In the genomic region with DNA sequence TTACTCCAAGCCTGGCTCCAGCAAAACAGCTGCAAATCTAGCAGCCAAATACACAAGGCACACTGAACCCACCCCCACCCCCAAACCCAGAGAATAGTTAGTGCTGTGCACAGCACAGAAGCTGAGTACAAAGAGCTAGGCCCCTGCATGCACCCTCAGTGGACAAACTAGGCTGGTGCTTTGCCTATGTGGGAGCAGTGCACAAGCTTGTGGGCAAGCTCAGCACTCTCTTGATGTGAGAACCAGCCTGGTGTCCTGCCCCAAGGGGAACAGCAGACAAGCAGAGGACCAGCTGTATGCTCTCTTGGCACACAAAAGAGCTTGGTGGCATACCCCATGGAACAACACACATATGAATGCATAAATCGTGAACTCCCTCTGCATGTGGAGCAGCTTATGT, we compare ENCODE assay signal across 24 cellular contexts.
"Had no signal": no experiment of that assay in that cellular context is flagged by ENCODE, and none has a peak within 500 bp of the region (broad histone marks: within the 10 kb centered on the region; RNA-seq: fewer than 3 reads in every experiment).

No MANE protein-coding gene starts in this region.

- H3K27ac ChIP-seq: neural progenitor cell, ovary, parathyroid adenoma, psoas muscle, right lobe of liver, sigmoid colon, stomach, suprapubic skin, testis, tibial artery, transverse colon, upper lobe of left lung, vagina had no signal

- H3K4me1 ChIP-seq: neural progenitor cell, parathyroid adenoma, psoas muscle, right lobe of liver, sigmoid colon, stomach, suprapubic skin, testis, tibial artery, transverse colon, upper lobe of left lung, vagina had no signal

- H3K27me3 ChIP-seq: neural progenitor cell, ovary, right lobe of liver, sigmoid colon, suprapubic skin, testis, tibial artery, transverse colon, upper lobe of left lung, vagina had no signal

- H3K79me2 ChIP-seq: parathyroid adenoma had no signal

- H3K36me3 ChIP-seq: neural progenitor cell, ovary, right lobe of liver, sigmoid colon, stomach, suprapubic skin, tibial artery, transverse colon, upper lobe of left lung, vagina had no signal

- H3K4me3 ChIP-seq: neural progenitor cell, ovary, psoas muscle, right lobe of liver, sigmoid colon, stomach, suprapubic skin, testis, tibial artery, transverse colon, upper lobe of left lung, vagina had no signal

- ATAC-seq: naive thymus-derived CD4-positive, alpha-beta T cell; natural killer cell; psoas muscle; right cardiac atrium; right lobe of liver; stimulated activated effector memory CD8-positive, alpha-beta T cell treated with anti-CD3 and anti-CD28 coated beads, Interleukin-12 subunit alpha, Interleukin-12 subunit beta, amount 100 ng/mL, for 72 hours; stimulated activated naive B cell treated with anti-CD40 and anti-IgM and Interleukin-4, amounts not matched to agents 10 μg/mL and 1 μg/mL and 100 μg/mL, for 72 hours had no signal

- H3K9me3 ChIP-seq: ovary, psoas muscle, right lobe of liver, sigmoid colon, stomach, suprapubic skin, testis, tibial artery, transverse colon, upper lobe of left lung, vagina had no signal

- H3K4me2 ChIP-seq: neural progenitor cell had no signal

- DNase-seq: naive thymus-derived CD4-positive, alpha-beta T cell; natural killer cell; ovary; psoas muscle; right cardiac atrium; right lobe of liver; sigmoid colon; small intestine; stimulated activated CD4-positive, alpha-beta T cell treated with anti-CD3 and anti-CD28 coated beads, Interleukin-12 subunit alpha, Interleukin-12 subunit beta, amount 100 ng/mL, for 4 hours; stimulated activated CD4-positive, alpha-beta T cell treated with anti-CD3 and anti-CD28 coated beads, Interleukin-2, amount 100 ng/mL, for 24 hours; stimulated activated CD4-positive, alpha-beta T cell treated with anti-CD3 and anti-CD28 coated beads, Interleukin-2, amount 100 ng/mL, for 48 hours; stimulated activated CD4-positive, alpha-beta T cell treated with anti-CD3 and anti-CD28 coated beads, Interleukin-4, amount 100 ng/mL, for 24 hours; stimulated activated naive B cell treated with anti-CD40 and anti-IgM and Interleukin-4, amounts not matched to agents 10 μg/mL and 1 μg/mL and 100 μg/mL, for 72 hours; stimulated activated naive CD4-positive, alpha-beta T cell treated with Interleukin-2 at 50 U/mL for 16 hours; stomach; testis; tibial artery; transverse colon; upper lobe of left lung had no signal

- H2AFZ ChIP-seq: neural progenitor cell, parathyroid adenoma had no signal

- H3K9ac ChIP-seq: neural progenitor cell, parathyroid adenoma had no signal
